In the genomic region with DNA sequence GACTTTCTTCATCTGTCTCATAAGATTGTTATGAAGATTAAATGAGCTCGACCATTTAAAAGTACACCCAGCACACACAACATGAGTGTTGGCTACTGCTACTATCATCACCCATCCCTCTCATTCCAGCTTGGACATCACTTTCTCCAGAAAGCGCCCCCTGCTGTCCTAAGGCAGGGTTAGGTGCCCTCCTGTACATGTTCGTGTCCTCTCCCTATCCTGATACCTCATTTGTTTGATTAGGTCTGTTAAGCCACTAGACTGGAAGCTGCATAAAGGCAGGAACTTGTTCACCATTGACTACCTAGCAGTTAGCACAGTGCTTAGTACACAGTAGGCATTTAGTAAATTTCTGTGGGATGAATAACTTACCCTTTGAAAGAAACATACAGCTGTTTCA, we compare ENCODE assay signal across 8 cellular contexts.
DNase-seq lines count a peak whose midpoint lies in the region; ATAC-seq, FAIRE-seq and TF ChIP-seq lines count a peak whose summit lies in the region.

No MANE protein-coding gene starts in this region.

- H3K4me3 Mint-ChIP-seq in MCF 10A (ENCODE audit: unreplicated experiment): no peak overlapping the region

- no TSS peak for BruUV-seq in MCF 10A (replicated peaks; lab: Mats Ljungman, UMichigan)

- H3K9me3 ChIP-seq in breast epithelium: no peaks in the 10 kb centered on the region
- no peaks in the 10 kb centered on the region for H3K9me3 ChIP-seq in ascending aorta

- FAIRE-seq in urothelium cell line (lab: Jason Lieb, UNC): peak; percentile 23

- H3K27me3 Mint-ChIP-seq in MCF 10A (ENCODE audit: insufficient read depth, unreplicated experiment): peaks cover 41% of the 10 kb centered on the region

- H3K9me3 Mint-ChIP-seq in MCF 10A (ENCODE audit: unreplicated experiment): no peaks in the 10 kb centered on the region

- H3K27me3 ChIP-seq in breast epithelium (peaks cover 0 to 5% of the 10 kb centered on the region in 2 donors), foreskin keratinocyte (peaks cover 75% of the 10 kb centered on the region), ascending aorta (no peaks in the 10 kb centered on the region)

- no peak overlapping the region for H3K4me3 ChIP-seq in breast epithelium
- H3K4me3 ChIP-seq in ascending aorta: no peak overlapping the region

- DNase-seq in MCF 10A (ENCODE audit: unreplicated experiment): peak; percentile 61
- DNase-seq in breast epithelium (ENCODE audit: low spot score in 2 of 2): no peak
- peak; percentile 12 for DNase-seq in SW480 (ENCODE audit: low spot score)
- DNase-seq in foreskin keratinocyte: no peak
- DNase-seq in urothelium cell line (ENCODE audit: low spot score): no peak
- DNase-seq in ascending aorta (ENCODE audit: low spot score in 2 of 2): no peak
- no peak for DNase-seq in NCI-H2029 treated with DMSO at 0.1 percent for 48 hours (lab: John Stamatoyannopoulos, UW)
- DNase-seq in T1000 (lab: John Stamatoyannopoulos, UW): no peak

- no peak overlapping the region for H3K27ac Mint-ChIP-seq in MCF 10A (ENCODE audit: low read depth, unreplicated experiment)

- intact Hi-C loops in MCF 10A (cut with micrococcal nuclease): no loop called here
- intact Hi-C loops in breast epithelium (cut with DNase I; ENCODE audit: low total_unique reads): no loop called here
- intact Hi-C loops in ascending aorta (cut with DNase I): loop anchor here (5.0 kb wide), 1 partner anchor 271 kb away; no protein-coding TSS in a partner anchor

- no peak for ATAC-seq in foreskin keratinocyte

- H3K4me1 ChIP-seq in breast epithelium: no peaks in the 10 kb centered on the region
- no peaks in the 10 kb centered on the region for H3K4me1 ChIP-seq in foreskin keratinocyte
- H3K4me1 ChIP-seq in ascending aorta: no peaks in the 10 kb centered on the region

- TF ChIP-seq POLR2A in breast epithelium (IDR thresholded peaks at IDR 0.05): no peak

- no peaks in the 10 kb centered on the region for H3K36me3 Mint-ChIP-seq in MCF 10A (ENCODE audit: insufficient read depth, unreplicated experiment)

- POLR2A ChIA-PET in MCF 10A (lab: Yijun Ruan, JAX): no interaction called here

- H3K4me1 Mint-ChIP-seq in MCF 10A (ENCODE audit: insufficient read depth, unreplicated experiment): no peaks in the 10 kb centered on the region

- peak; percentile 27 for TF ChIP-seq CTCF in MCF 10A (IDR thresholded peaks at IDR 0.05; ENCODE audit: unreplicated experiment)
- no peak for TF ChIP-seq CTCF in breast epithelium (IDR thresholded peaks at IDR 0.05)
- TF ChIP-seq CTCF in foreskin keratinocyte (conservative IDR thresholded peaks at IDR 0.05): peak; percentile 57
- TF ChIP-seq CTCF in ascending aorta (IDR thresholded peaks at IDR 0.05): no peak

- CTCF ChIA-PET in MCF 10A (lab: Yijun Ruan, JAX): no interaction called here

- H3K27ac ChIP-seq in breast epithelium (no peak overlapping the region), foreskin keratinocyte (no peak overlapping the region), ascending aorta (no peak overlapping the region)

- H3K36me3 ChIP-seq in breast epithelium: no peaks in the 10 kb centered on the region
- H3K36me3 ChIP-seq in ascending aorta: no peaks in the 10 kb centered on the region

Comparison
In these comparisons a context has a peak if more than half of its experiments do, and no peak if none do; other contexts are left out.
1. DNase-seq: peak in MCF 10A (single experiment) and SW480 (single experiment); none in breast epithelium (0 of 2), foreskin keratinocyte (0 of 2), urothelium cell line (single experiment), ascending aorta (0 of 2), NCI-H2029 treated with DMSO at 0.1 percent for 48 hours (single experiment) and T1000 (single experiment).
2. CTCF ChIP-seq: peak in MCF 10A (single experiment) and foreskin keratinocyte (single experiment); none in breast epithelium (0 of 3) and ascending aorta (0 of 3).